Comparison of ENCODE assay signal across 20 cellular contexts in the genomic region with DNA sequence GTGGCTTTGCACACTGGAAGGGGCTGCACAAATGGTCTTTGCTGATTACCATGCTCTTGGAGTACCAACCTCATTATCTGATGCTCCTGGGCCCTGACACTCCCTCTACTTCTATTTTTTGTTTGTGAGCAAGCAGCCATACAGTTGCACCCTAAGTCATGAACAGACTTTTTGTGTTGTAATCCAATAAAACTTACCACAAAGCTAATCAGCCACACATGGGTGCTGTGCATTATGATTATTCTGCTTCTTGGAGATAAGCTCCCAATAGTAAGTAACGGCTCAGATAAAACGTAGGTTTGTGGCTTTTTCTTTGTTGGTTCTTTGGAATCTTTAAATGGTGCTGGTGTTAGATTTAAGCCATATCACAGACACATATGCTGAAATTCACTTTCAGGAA.
"Had no signal": no experiment of that assay in that cellular context is flagged by ENCODE, and none has a peak within 500 bp of the region (broad histone marks: within the 10 kb centered on the region; RNA-seq: fewer than 3 reads in every experiment).

No MANE protein-coding gene starts in this region.

- H3K27me3 ChIP-seq: breast epithelium, tibial nerve had no signal

- DNase-seq: activated B cell treated with CpG ODN at 0.5 μM for 24 hours; activated CD4-positive, alpha-beta T cell treated with anti-CD3 and anti-CD28 coated beads, Interleukin-2, amount 50 U/mL, for 1 hour; activated CD8-positive, alpha-beta T cell treated with anti-CD3 and anti-CD28 coated beads for 36 hours; activated T-cell treated with anti-CD3 and anti-CD28 coated beads, Interleukin-2, amount 50 U/mL, for 48 hours; central memory CD4-positive, alpha-beta T cell; foreskin fibroblast; heart left ventricle; midbrain; naive thymus-derived CD4-positive, alpha-beta T cell; posterior cingulate gyrus; right cardiac atrium; spleen; stimulated activated CD4-positive, alpha-beta T cell treated with anti-CD3 and anti-CD28 coated beads, Interleukin-2, amount 100 ng/mL, for 48 hours; stimulated activated naive CD4-positive, alpha-beta T cell treated with Interleukin-2 at 50 U/mL for 16 hours had no signal

- H3K27ac ChIP-seq: breast epithelium, heart left ventricle, spleen, tibial nerve had no signal

- H3K4me1 ChIP-seq: breast epithelium, heart left ventricle, tibial nerve had no signal

- H3K4me3 ChIP-seq: breast epithelium, heart left ventricle, spleen, tibial nerve had no signal

- H3K36me3 ChIP-seq: breast epithelium, heart left ventricle, spleen, tibial nerve had no signal

- FAIRE-seq: endothelial cell of umbilical vein, TTC549 had no signal

- ATAC-seq: activated CD8-positive, alpha-beta T cell treated with anti-CD3 and anti-CD28 coated beads for 36 hours; activated naive CD4-positive, alpha-beta T cell treated with anti-CD3 and anti-CD28 coated beads, Interleukin-2, amount 50 U/mL, for 72 hours; esophagus mucosa; heart left ventricle; naive thymus-derived CD4-positive, alpha-beta T cell; right cardiac atrium had no signal
